Comparison of ENCODE assay signal across 8 cellular contexts in genomic region chr14:102774391-102775153, GRCh38. TPM values are rescaled to one million over a fixed set of nuclear protein-coding genes. Genes with fewer than 3 reads are reported as not detected.
DNase-seq lines count a peak whose midpoint lies in the region; ATAC-seq lines count a peak whose summit lies in the region.

No MANE protein-coding gene starts in this region.

- peak overlapping the region; percentile 59 to 76 for H3K4me3 Mint-ChIP-seq in stimulated activated naive B cell treated with anti-CD40 and anti-IgM and Interleukin-4, amounts not matched to agents 10 μg/mL and 1 μg/mL and 100 μg/mL, for 72 hours

- peaks cover 52 to 81% of the 10 kb centered on the region in 2 donors for H3K4me1 Mint-ChIP-seq in stimulated activated naive B cell treated with anti-CD40 and anti-IgM and Interleukin-4, amounts not matched to agents 10 μg/mL and 1 μg/mL and 100 μg/mL, for 72 hours

- peak overlapping the region; percentile 91 for H3K9ac ChIP-seq in mesenchymal stem cell (ENCODE audit: low read length)

- no peaks in the 10 kb centered on the region for H3K9me3 ChIP-seq in mesenchymal stem cell (ENCODE audit: control insufficient read depth, low read length)

- peaks cover 11 to 21% of the 10 kb centered on the region in 2 donors for H3K36me3 Mint-ChIP-seq in stimulated activated naive B cell treated with anti-CD40 and anti-IgM and Interleukin-4, amounts not matched to agents 10 μg/mL and 1 μg/mL and 100 μg/mL, for 72 hours

- no peak overlapping the region for H3K23ac ChIP-seq in mesenchymal stem cell (ENCODE audit: low read length in 2 of 2)

- no peak overlapping the region for H3K4ac ChIP-seq in mesenchymal stem cell (ENCODE audit: low read depth in 1 of 2, low read length in 2 of 2)

- no peak overlapping the region for H2AK5ac ChIP-seq in mesenchymal stem cell (ENCODE audit: low read length, severe bottlenecking)

- peak overlapping the region; percentile 37 to 70 for H3K18ac ChIP-seq in mesenchymal stem cell (ENCODE audit: low read depth in 1 of 2, low read length in 2 of 2)

- H3K27me3 ChIP-seq in mesenchymal stem cell (ENCODE audit: control insufficient read depth in 1 of 2, insufficient read depth in 1 of 2, low read length in 2 of 2), result peaks cover 0 to 6% of the 10 kb centered on the region in 2 experiments

- WGBS in mesenchymal stem cell, result 58% methylated on average over 7 of the region's 10 CpGs

- H4K91ac ChIP-seq in mesenchymal stem cell (ENCODE audit: low read length), result peak overlapping the region; percentile 55

- DNase-seq in activated CD4-positive, CD25-positive, alpha-beta regulatory T cell (lab: John Stamatoyannopoulos, UW), result no peak
- DNase-seq in NCI-H748 treated with DMSO at 0.1 percent for 48 hours (lab: John Stamatoyannopoulos, UW) (peak; percentile 68), mesenchymal stem cell (peak; percentile 95)
- DNase-seq in activated CD4-positive, alpha-beta T cell treated with anti-CD3 and anti-CD28 coated beads, Interleukin-2, amount 50 U/mL, for 48 hours, result peak; percentile 52 to 64
- peak; percentile 70 for DNase-seq in effector CD4-positive, alpha-beta T cell
- peak; percentile 86 for DNase-seq in stimulated activated naive B cell treated with anti-CD40 and anti-IgM and Interleukin-4, amounts not matched to agents 10 μg/mL and 1 μg/mL and 100 μg/mL, for 72 hours

- H2BK120ac ChIP-seq in mesenchymal stem cell (ENCODE audit: low read depth, low read length), result no peak overlapping the region

- H3K27me3 Mint-ChIP-seq in stimulated activated naive B cell treated with anti-CD40 and anti-IgM and Interleukin-4, amounts not matched to agents 10 μg/mL and 1 μg/mL and 100 μg/mL, for 72 hours, result no peaks in the 10 kb centered on the region

- peak overlapping the region; percentile 28 to 46 for H3K4me3 ChIP-seq in mesenchymal stem cell (ENCODE audit: insufficient read depth in 1 of 2, low read depth in 1 of 2, low read length in 2 of 2)

- H3K4me1 ChIP-seq in mesenchymal stem cell (ENCODE audit: control insufficient read depth, insufficient read depth, low read depth, low read length), result peaks cover 15% of the 10 kb centered on the region

- no peaks in the 10 kb centered on the region for H3K79me1 ChIP-seq in mesenchymal stem cell (replicated peaks; ENCODE audit: low read length, poor library complexity, severe bottlenecking)

- H2BK15ac ChIP-seq in mesenchymal stem cell (ENCODE audit: low read depth, poor library complexity, severe bottlenecking), result no peak overlapping the region

- H3K27ac Mint-ChIP-seq in stimulated activated naive B cell treated with anti-CD40 and anti-IgM and Interleukin-4, amounts not matched to agents 10 μg/mL and 1 μg/mL and 100 μg/mL, for 72 hours, result peak overlapping the region; percentile 99

- H3K36me3 ChIP-seq in mesenchymal stem cell (ENCODE audit: control insufficient read depth in 1 of 2, insufficient read depth in 2 of 2, low read depth in 1 of 2, low read length in 2 of 2), result no peaks in the 10 kb centered on the region

- H2BK12ac ChIP-seq in mesenchymal stem cell (ENCODE audit: low read length in 2 of 2), result no peak overlapping the region

- H2AFZ ChIP-seq in mesenchymal stem cell (ENCODE audit: low read depth, low read length), result peak overlapping the region; percentile 46

- H3K9me3 Mint-ChIP-seq in stimulated activated naive B cell treated with anti-CD40 and anti-IgM and Interleukin-4, amounts not matched to agents 10 μg/mL and 1 μg/mL and 100 μg/mL, for 72 hours, result peaks cover 4 to 5% of the 10 kb centered on the region in 2 donors

- H3K27ac ChIP-seq in mesenchymal stem cell (ENCODE audit: low read length, poor library complexity, severe bottlenecking), result no peak overlapping the region

- H2BK5ac ChIP-seq in mesenchymal stem cell (ENCODE audit: low read depth, low read length, poor library complexity, severe bottlenecking), result no peak overlapping the region

- no peak overlapping the region for H4K8ac ChIP-seq in mesenchymal stem cell (ENCODE audit: low read length)

- peak; percentile 30 to 37 for ATAC-seq in activated CD4-positive, CD25-positive, alpha-beta regulatory T cell treated with anti-CD3 and anti-CD28 coated beads, Interleukin-2, amount 50 U/mL, for 24 hours
- peak; percentile 23 for ATAC-seq in HG03139 (IDR thresholded peaks at IDR 0.05; ENCODE audit: unreplicated experiment)
- ATAC-seq in stimulated activated naive B cell treated with anti-CD40 and anti-IgM and Interleukin-4, amounts not matched to agents 10 μg/mL and 1 μg/mL and 100 μg/mL, for 72 hours (replicated peaks), result peak; percentile 67 to 74

- H3K4me2 ChIP-seq in mesenchymal stem cell (ENCODE audit: low read length, poor library complexity, severe bottlenecking), result no peak overlapping the region

- peak overlapping the region in 1 of 2 experiments; percentile 38 for H3K14ac ChIP-seq in mesenchymal stem cell (ENCODE audit: low read length in 2 of 2)

RNA-seq across cellular contexts. Expression of gene TRAF3, which starts 2.7 kb away (rescaled TPM):
- 10.7 TPM for polyA plus RNA-seq in mesenchymal stem cell (2013, experiment 1 of 2)
- polyA plus RNA-seq in mesenchymal stem cell (2013, experiment 2 of 2), result 11.9 TPM

Comparison
In these comparisons a context has a peak if more than half of its experiments do, and no peak if none do; other contexts are left out.
1. DNase-seq: peak in NCI-H748 treated with DMSO at 0.1 percent for 48 hours (single experiment), activated CD4-positive, alpha-beta T cell treated with anti-CD3 and anti-CD28 coated beads, Interleukin-2, amount 50 U/mL, for 48 hours (2 of 2), effector CD4-positive, alpha-beta T cell (single experiment), mesenchymal stem cell (single experiment) and stimulated activated naive B cell treated with anti-CD40 and anti-IgM and Interleukin-4, amounts not matched to agents 10 μg/mL and 1 μg/mL and 100 μg/mL, for 72 hours (single experiment); none in activated CD4-positive, CD25-positive, alpha-beta regulatory T cell (0 of 4).
2. Peak in every context shown above with its lines, with median percentiles within 50 percentile points of each other: ATAC-seq.